Comparison of ENCODE assay signal across 26 cellular contexts in the genomic region with DNA sequence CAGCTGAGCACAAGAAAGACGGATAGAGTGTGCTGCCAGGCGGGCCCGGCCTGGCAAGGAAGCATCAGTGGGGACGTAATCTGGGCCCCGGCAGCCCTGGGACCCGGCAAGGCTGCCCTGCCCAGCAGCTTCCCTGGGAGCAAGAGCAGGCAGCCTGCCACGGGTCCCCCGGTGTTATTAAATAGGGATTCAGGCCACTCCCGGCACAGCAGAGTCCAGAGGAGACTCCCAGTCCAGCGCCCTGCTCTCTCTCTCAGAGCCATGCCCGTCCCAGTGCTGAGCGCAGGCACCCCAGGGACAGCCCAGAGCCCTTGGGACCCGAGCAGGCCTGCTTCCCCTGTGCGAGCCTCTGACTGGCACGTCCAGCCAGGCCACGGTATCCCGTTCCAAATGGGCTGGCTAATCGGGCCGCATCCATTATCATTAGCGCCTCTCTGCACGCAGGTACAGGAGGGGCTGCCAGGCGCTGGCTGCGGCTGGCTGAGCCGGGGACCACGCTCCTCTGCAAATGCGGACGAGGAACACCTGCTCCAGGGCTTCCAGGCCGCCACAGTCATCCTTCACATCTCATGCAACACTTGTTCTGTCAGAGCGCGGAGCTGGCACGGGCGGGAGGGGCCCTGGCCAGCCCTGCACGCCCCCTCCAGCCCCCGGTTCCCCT.
"Had no signal": no experiment of that assay in that cellular context is flagged by ENCODE, and none has a peak within 500 bp of the region (broad histone marks: within the 10 kb centered on the region; RNA-seq: fewer than 3 reads in every experiment).

No MANE protein-coding gene starts in this region.

- FAIRE-seq: astrocyte, keratinocyte, TTC549 had no signal

- H3K4me3 ChIP-seq: coronary artery, gastrocnemius medialis, lower lobe of right lung, skin epidermis, vagina had no signal

- DNase-seq: activated CD4-positive, alpha-beta memory T cell treated with anti-CD3 and anti-CD28 coated beads for 36 hours; activated CD4-positive, alpha-beta T cell treated with anti-CD3 and anti-CD28 coated beads, Interleukin-2, amount 10 ng/mL, durations not matched to agents 24 days and 14 days; activated CD4-positive, CD25-positive, alpha-beta regulatory T cell treated with anti-CD3 and anti-CD28 coated beads, Interleukin-2, amount 50 U/mL, for 72 hours; activated CD8-positive, alpha-beta memory T cell treated with anti-CD3 and anti-CD28 coated beads, Interleukin-2, amount 50 U/mL, for 4 hours; activated gamma-delta T cell; activated naive CD4-positive, alpha-beta T cell treated with anti-CD3 and anti-CD28 coated beads, Interleukin-2, amount 10 ng/mL, durations not matched to agents 7 days and 5 days; activated naive CD8-positive, alpha-beta T cell treated with anti-CD3 and anti-CD28 coated beads, Interleukin-2, amount 10 ng/mL, durations not matched to agents 7 days and 5 days; activated T-cell treated with anti-CD3 and anti-CD28 coated beads, Interleukin-2, amount 50 U/mL, for 24 hours; amniotic stem cell; brain microvascular endothelial cell; effector memory CD8-positive, alpha-beta T cell; erythroblast; gastrocnemius medialis; glutamatergic neuron; left colon; lower lobe of right lung; mesenchymal stem cell; stimulated activated CD4-positive, alpha-beta T cell treated with anti-CD3 and anti-CD28 coated beads, Interleukin-4, amount 100 ng/mL, for 24 hours; T-helper 9 cell had no signal

- H3K27ac ChIP-seq: brain microvascular endothelial cell, coronary artery, gastrocnemius medialis, lower lobe of right lung, skin epidermis, vagina, WERI-Rb-1 had no signal

- H3K4me1 ChIP-seq: gastrocnemius medialis, lower lobe of right lung, vagina had no signal

- H3K27me3 ChIP-seq: brain microvascular endothelial cell, vagina had no signal

- H3K9me3 ChIP-seq: gastrocnemius medialis, lower lobe of right lung, vagina had no signal

- H3K36me3 ChIP-seq: brain microvascular endothelial cell, gastrocnemius medialis, lower lobe of right lung, vagina, WERI-Rb-1 had no signal
